9 cellular contexts compared by ENCODE assay signal in the genomic region with DNA sequence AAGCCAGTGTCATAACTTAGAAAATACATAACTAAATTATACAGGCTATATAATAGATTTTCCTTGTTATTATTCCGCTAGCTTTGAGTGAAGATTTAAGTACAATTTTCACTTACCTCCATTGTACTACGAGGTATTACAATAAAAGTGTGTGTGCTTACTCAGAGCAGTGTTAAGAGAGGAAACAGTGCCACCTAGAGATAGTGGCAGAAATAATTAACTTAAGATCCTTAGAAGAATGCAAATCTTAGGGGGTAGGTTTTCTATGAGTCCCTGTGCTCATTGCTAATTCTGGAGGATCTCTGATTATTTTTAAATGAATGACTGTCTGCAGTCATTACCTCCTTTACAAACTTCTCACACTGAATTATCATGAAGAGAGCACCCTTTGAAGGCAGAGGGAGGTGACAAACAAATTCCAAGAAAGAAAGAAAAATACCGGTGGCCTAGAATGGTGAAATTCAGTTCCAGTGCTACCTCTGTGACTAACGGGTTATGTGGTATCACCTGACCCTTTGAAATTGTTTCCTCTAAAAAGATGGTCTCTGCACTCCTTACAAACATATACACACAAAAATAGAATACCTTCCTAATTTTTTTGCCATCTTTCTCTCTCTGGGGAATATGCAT.
DNase-seq lines count a peak whose midpoint lies in the region; ATAC-seq and TF ChIP-seq lines count a peak whose summit lies in the region.
"Had no signal": no experiment of that assay in that cellular context is flagged by ENCODE, and none has a peak within 500 bp of the region (broad histone marks: within the 10 kb centered on the region; RNA-seq: fewer than 3 reads in every experiment).

No MANE protein-coding gene starts in this region.

- no peaks in the 10 kb centered on the region for H3K27me3 ChIP-seq in esophagus muscularis mucosa
- H3K27me3 ChIP-seq: BLaER1 had no signal

- no peak overlapping the region for H3K4me3 Mint-ChIP-seq in type B pancreatic cell

- H3K4me1 ChIP-seq in esophagus muscularis mucosa = peaks cover 0 to 9% (median 0%) of the 10 kb centered on the region in 4 donors

- no peaks in the 10 kb centered on the region for H3K9me3 Mint-ChIP-seq in type B pancreatic cell

- TF ChIP-seq EP300 in esophagus muscularis mucosa (IDR thresholded peaks at IDR 0.05) = no peak

- no peaks in the 10 kb centered on the region for H3K9me3 ChIP-seq in esophagus muscularis mucosa
- H3K9me3 ChIP-seq: BLaER1 had no signal

- peak; percentile 72 for ATAC-seq in HG02870 (IDR thresholded peaks at IDR 0.05; ENCODE audit: unreplicated experiment)

- H3K36me3 ChIP-seq in esophagus muscularis mucosa = no peaks in the 10 kb centered on the region
- H3K36me3 ChIP-seq: BLaER1 had no signal

- intact Hi-C loops in esophagus muscularis mucosa (cut with DNase I) = no loop called here

- H3K4me3 ChIP-seq in esophagus muscularis mucosa = no peak overlapping the region
- H3K4me3 ChIP-seq: BLaER1 had no signal

- no peaks in the 10 kb centered on the region for H3K27me3 Mint-ChIP-seq in type B pancreatic cell

- no peaks in the 10 kb centered on the region for H3K36me3 Mint-ChIP-seq in type B pancreatic cell

- no peak overlapping the region for H3K27ac Mint-ChIP-seq in type B pancreatic cell

- WGBS in esophagus muscularis mucosa = 54% methylated on average over 4 of the region's 4 CpGs

- TF ChIP-seq CTCF in esophagus muscularis mucosa (IDR thresholded peaks at IDR 0.05) (peak in 2 of 3 experiments; percentile 22 to 47), type B pancreatic cell (conservative IDR thresholded peaks at IDR 0.05) (peak; percentile 77)

- H3K4me1 Mint-ChIP-seq in type B pancreatic cell (ENCODE audit: unreplicated experiment) = no peaks in the 10 kb centered on the region

- TF ChIP-seq POLR2A in esophagus muscularis mucosa (IDR thresholded peaks at IDR 0.05; ENCODE audit: low read depth) = no peak

- H3K27ac ChIP-seq in esophagus muscularis mucosa (replicated peaks in 1 of 4) = no peak overlapping the region
- H3K27ac ChIP-seq: BLaER1 had no signal

- DNase-seq in NCI-H524 (lab: John Stamatoyannopoulos, UW) (peak; percentile 1 to 55), NCI-H524 treated with DMSO at 0.1 percent for 48 hours (lab: John Stamatoyannopoulos, UW) (no peak), NCI-H748 treated with DMSO at 0.1 percent for 48 hours (lab: John Stamatoyannopoulos, UW) (peak; percentile 13), esophagus muscularis mucosa (ENCODE audit: extremely low spot score) (no peak), type B pancreatic cell (ENCODE audit: extremely low spot score, unreplicated experiment) (no peak), NCI-H1417 treated with DMSO at 0.1 percent for 48 hours (lab: John Stamatoyannopoulos, UW) (no peak)
- DNase-seq in activated naive CD4-positive, alpha-beta T cell (lab: John Stamatoyannopoulos, UW) = no peak

Comparison
In these comparisons a context has a peak if more than half of its experiments do, and no peak if none do; other contexts are left out.
1. DNase-seq: peak in NCI-H524 (2 of 2) and NCI-H748 treated with DMSO at 0.1 percent for 48 hours (single experiment); none in NCI-H524 treated with DMSO at 0.1 percent for 48 hours (single experiment), esophagus muscularis mucosa (single experiment), type B pancreatic cell (single experiment), activated naive CD4-positive, alpha-beta T cell (0 of 4) and NCI-H1417 treated with DMSO at 0.1 percent for 48 hours (single experiment).